In genomic region chr19:6425732-6426686, GRCh38 we compare ENCODE assay signal across 8 cellular contexts. TPM values are rescaled to one million over a fixed set of nuclear protein-coding genes. Genes with fewer than 3 reads are reported as not detected.
A peak's percentile ranks its signal among the peaks of the same experiment; 100 is the strongest.
DNase-seq lines count a peak whose midpoint lies in the region; TF ChIP-seq lines count a peak whose summit lies in the region.

No MANE protein-coding gene starts in this region.

- H3K4me1 ChIP-seq in esophagus muscularis mucosa (peaks cover 28 to 37% (median 36%) of the 10 kb centered on the region in 4 donors), skeletal muscle satellite cell (ENCODE audit: control insufficient read depth, insufficient read depth, low read length) (peaks cover 20% of the 10 kb centered on the region)

- intact Hi-C loops in esophagus muscularis mucosa (cut with DNase I): no loop called here

- no peak for TF ChIP-seq EP300 in esophagus muscularis mucosa (IDR thresholded peaks at IDR 0.05)

- H3K27me3 ChIP-seq in esophagus muscularis mucosa (no peaks in the 10 kb centered on the region), skeletal muscle satellite cell (ENCODE audit: control insufficient read depth, insufficient read depth, low read length) (peaks cover 4% of the 10 kb centered on the region)

- TF ChIP-seq CTCF in esophagus muscularis mucosa (IDR thresholded peaks at IDR 0.05) (no peak), GM10248 (IDR thresholded peaks at IDR 0.05; ENCODE audit: control extremely low read depth, extremely low read depth, low read depth, missing control alignments) (no peak)

- DNase-seq in NCI-H1417 (lab: John Stamatoyannopoulos, UW) (peak in 2 of 3 experiments; percentile 47 to 51), NCI-H1417 treated with DMSO at 0.1 percent for 48 hours (lab: John Stamatoyannopoulos, UW) (no peak), SK-MEL-5 (ENCODE audit: low read depth, low spot score) (peak; percentile 33), esophagus muscularis mucosa (ENCODE audit: extremely low spot score) (no peak), COLO829 (ENCODE audit: low spot score) (no peak), GM10248 (ENCODE audit: extremely low spot score) (no peak), NCI-H2107 treated with DMSO at 0.1 percent for 48 hours (lab: John Stamatoyannopoulos, UW; ENCODE audit: unreplicated experiment) (no peak)

- 93% methylated on average over 23 of the region's 23 CpGs for WGBS in esophagus muscularis mucosa

- peak overlapping the region; percentile 84 to 94 (median 90) for H3K27ac ChIP-seq in esophagus muscularis mucosa (replicated peaks in 1 of 4)

- H3K9me3 ChIP-seq in esophagus muscularis mucosa (no peaks in the 10 kb centered on the region), skeletal muscle satellite cell (replicated peaks; ENCODE audit: low read length) (no peaks in the 10 kb centered on the region)

- H3K9ac ChIP-seq in skeletal muscle satellite cell (ENCODE audit: low read depth, low read length): peak overlapping the region; percentile 6

- H3K36me3 ChIP-seq in esophagus muscularis mucosa (peaks cover 0 to 17% (median 12%) of the 10 kb centered on the region in 4 donors), skeletal muscle satellite cell (ENCODE audit: insufficient read depth, low read length) (peaks cover 10% of the 10 kb centered on the region)

- POLR2A ChIA-PET in GM10248 (lab: Yijun Ruan, JAX): interaction anchor here (0.6 kb wide), 1 partner anchor 156 kb away, joined by 4 read pairs; no protein-coding TSS in a partner anchor

- CTCF ChIA-PET in GM10248 (lab: Yijun Ruan, JAX): interaction anchor here (0.9 to 2.6 kb wide), 5 partner anchors 10 to 439 kb away, joined by 3 to 6 read pairs (median 3); no protein-coding TSS in a partner anchor

- peak overlapping the region; percentile 53 for H3K4me2 ChIP-seq in skeletal muscle satellite cell (ENCODE audit: low read length)

- peak overlapping the region; percentile 28 to 82 (median 44) for H3K4me3 ChIP-seq in esophagus muscularis mucosa
- H3K4me3 ChIP-seq in skeletal muscle satellite cell (ENCODE audit: low read length): peak overlapping the region; percentile 52

- in situ Hi-C loops in SK-MEL-5 (cut with HindIII; ENCODE audit: low pct_unique_long_range_greater_than_20kb, low sequenced_read_pairs): no loop called here

- TF ChIP-seq POLR2A in esophagus muscularis mucosa (IDR thresholded peaks at IDR 0.05; ENCODE audit: low read depth): no peak

RNA-seq across cellular contexts. Expression of gene KHSRP, which starts 1.4 kb away (rescaled TPM):
- total RNA-seq in SK-MEL-5 (2014; rRNA removed; shearing (Covaris generic)): 73.9 and 80.0 TPM in 2 replicates
- 378 and 511 TPM in 2 replicates for polyA plus RNA-seq in SK-MEL-5 (2015; cell fraction: cytosol; rRNA removed)
- 179 and 246 TPM in 2 replicates for polyA plus RNA-seq in SK-MEL-5 (2015; cell fraction: nucleus; rRNA removed)
- 100 to 1,000 TPM; 105 to 202 (median 148) TPM for total RNA-seq in esophagus muscularis mucosa
- 101 and 120 TPM in 2 replicates for total RNA-seq in skeletal muscle satellite cell (2012; rRNA removed)

RNA-seq across cellular contexts. Expression of gene SLC25A41, which starts 7.6 kb away (rescaled TPM):
- 0.13 TPM in 1 of 2 replicates, not detected in the other for total RNA-seq in SK-MEL-5 (2014; rRNA removed; shearing (Covaris generic))
- polyA plus RNA-seq in SK-MEL-5 (2015; cell fraction: cytosol; rRNA removed): 0.08 TPM in 1 of 2 replicates, not detected in the other
- 0.76 and 0.85 TPM in 2 replicates for polyA plus RNA-seq in SK-MEL-5 (2015; cell fraction: nucleus; rRNA removed)
- total RNA-seq in esophagus muscularis mucosa: 1 to 10 TPM in 1 of 4 donors, under 1 TPM in 2, not detected in 1; 0.32 to 2.4 (median 0.66) TPM
- total RNA-seq in skeletal muscle satellite cell (2012; rRNA removed): not detected in 2 replicates

RNA-seq across cellular contexts. Expression of gene GTF2F1, which starts 33.0 kb away (rescaled TPM):
- total RNA-seq in SK-MEL-5 (2014; rRNA removed; shearing (Covaris generic)): 37.3 and 39.8 TPM in 2 replicates
- polyA plus RNA-seq in SK-MEL-5 (2015; cell fraction: cytosol; rRNA removed): 59.3 and 73.7 TPM in 2 replicates
- 19.1 and 26.4 TPM in 2 replicates for polyA plus RNA-seq in SK-MEL-5 (2015; cell fraction: nucleus; rRNA removed)
- 10 to 100 TPM; 43.6 to 61.0 (median 56.8) TPM for total RNA-seq in esophagus muscularis mucosa
- total RNA-seq in skeletal muscle satellite cell (2012; rRNA removed): 39.5 and 42.4 TPM in 2 replicates

RNA-seq across cellular contexts. Expression of gene SLC25A23, which starts 33.6 kb away (rescaled TPM):
- total RNA-seq in SK-MEL-5 (2014; rRNA removed; shearing (Covaris generic)): 48.3 and 49.6 TPM in 2 replicates
- 73.0 and 80.1 TPM in 2 replicates for polyA plus RNA-seq in SK-MEL-5 (2015; cell fraction: cytosol; rRNA removed)
- polyA plus RNA-seq in SK-MEL-5 (2015; cell fraction: nucleus; rRNA removed): 25.2 and 28.1 TPM in 2 replicates
- 100 to 1,000 TPM; 215 to 412 (median 315) TPM for total RNA-seq in esophagus muscularis mucosa
- 6.6 and 16.2 TPM in 2 replicates for total RNA-seq in skeletal muscle satellite cell (2012; rRNA removed)

RNA-seq across cellular contexts. Expression of gene CRB3, which starts 38.1 kb away (rescaled TPM):
- total RNA-seq in SK-MEL-5 (2014; rRNA removed; shearing (Covaris generic)): 0.24 and 0.58 TPM in 2 replicates
- 0.57 TPM in 1 of 2 replicates, not detected in the other for polyA plus RNA-seq in SK-MEL-5 (2015; cell fraction: cytosol; rRNA removed)
- polyA plus RNA-seq in SK-MEL-5 (2015; cell fraction: nucleus; rRNA removed): not detected in 2 replicates
- 1 to 10 TPM in 3 of 4 donors, not detected in 1; 1.8 to 2.7 (median 2.4) TPM for total RNA-seq in esophagus muscularis mucosa
- not detected in 2 replicates for total RNA-seq in skeletal muscle satellite cell (2012; rRNA removed)

Comparison
In these comparisons a context has a peak if more than half of its experiments do, and no peak if none do; other contexts are left out.
1. DNase-seq: peak in NCI-H1417 (2 of 3) and SK-MEL-5 (single experiment); none in NCI-H1417 treated with DMSO at 0.1 percent for 48 hours (single experiment), esophagus muscularis mucosa (single experiment), COLO829 (single experiment), GM10248 (single experiment) and NCI-H2107 treated with DMSO at 0.1 percent for 48 hours (single experiment).